20 cellular contexts compared by ENCODE assay signal in the genomic region with DNA sequence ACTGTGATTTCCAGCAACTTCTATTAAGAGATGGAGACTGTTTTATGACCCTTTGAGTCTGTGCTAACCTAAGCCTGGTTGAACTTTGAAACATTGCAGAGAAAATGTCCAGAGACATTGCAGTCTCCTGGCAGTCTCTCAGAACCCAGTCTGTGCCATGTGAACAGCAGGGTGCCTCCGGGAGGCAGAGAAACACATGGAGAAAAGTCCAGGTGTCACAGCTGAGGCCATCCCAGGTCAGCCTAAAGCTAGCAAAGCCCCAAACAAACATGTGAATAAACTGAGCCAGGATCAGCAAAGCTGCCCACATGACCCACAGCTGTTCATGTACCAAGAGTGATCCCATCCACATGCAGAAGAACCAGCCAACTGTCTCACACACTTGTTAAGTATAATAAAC. TPM values are rescaled to one million over a fixed set of nuclear protein-coding genes. Genes with fewer than 3 reads are reported as not detected.
DNase-seq lines count a peak whose midpoint lies in the region; ATAC-seq and TF ChIP-seq lines count a peak whose summit lies in the region.
"Had no signal": no experiment of that assay in that cellular context is flagged by ENCODE, and none has a peak within 500 bp of the region (broad histone marks: within the 10 kb centered on the region; RNA-seq: fewer than 3 reads in every experiment).

No MANE protein-coding gene starts in this region.

- peaks cover 3% of the 10 kb centered on the region for H3K36me3 Mint-ChIP-seq in activated CD4-positive, alpha-beta T cell treated with anti-CD3 and anti-CD28 coated beads, Interleukin-2, amount 10 ng/mL, durations not matched to agents 24 days and 14 days (ENCODE audit: low read depth)
- H3K36me3 Mint-ChIP-seq in activated CD4-positive, alpha-beta T cell treated with anti-CD3 and anti-CD28 coated beads, Interleukin-2, amount 10 ng/mL, durations not matched to agents 7 days and 5 days (ENCODE audit: low read depth): no peaks in the 10 kb centered on the region
- peaks cover 8% of the 10 kb centered on the region for H3K36me3 Mint-ChIP-seq in mesothelial cell of epicardium
- H3K36me3 Mint-ChIP-seq: CD14-positive monocyte; CD4-positive, alpha-beta memory T cell had no signal

- H3K4me3 ChIP-seq in iPS-20b (ENCODE audit: low read length) (0 out of 2 replicates have a peak overlapping the region, but pooled peaks have one; percentile 10), liver (ENCODE audit: low read depth in 1 of 3, low read length in 3 of 3) (no peak overlapping the region)
- H3K4me3 ChIP-seq: BLaER1, HAP-1 had no signal

- CTCF ChIA-PET in activated CD4-positive, alpha-beta T cell treated with anti-CD3 and anti-CD28 coated beads, Interleukin-2, amount 10 ng/mL, durations not matched to agents 7 days and 5 days (lab: Charles Lee): no interaction called here

- no peak overlapping the region for H3K9ac ChIP-seq in iPS-20b (ENCODE audit: low read depth, low read length)
- H3K9ac ChIP-seq in liver (ENCODE audit: low read depth in 1 of 2, low read length in 2 of 2): no peak overlapping the region
- H3K9ac ChIP-seq: BLaER1 had no signal

- H3K9me3 ChIP-seq in iPS-20b (ENCODE audit: insufficient read depth, low read depth, low read length) (peaks cover 96% of the 10 kb centered on the region), liver (ENCODE audit: control insufficient read depth in 4 of 4, low read length in 3 of 4) (no peaks in the 10 kb centered on the region)
- H3K9me3 ChIP-seq: BLaER1, HAP-1 had no signal

- ATAC-seq in GM19455 (IDR thresholded peaks at IDR 0.05; ENCODE audit: unreplicated experiment): no peak

- no peak overlapping the region for H3K27ac Mint-ChIP-seq in activated CD4-positive, alpha-beta T cell treated with anti-CD3 and anti-CD28 coated beads, Interleukin-2, amount 10 ng/mL, durations not matched to agents 24 days and 14 days
- H3K27ac Mint-ChIP-seq in activated CD4-positive, alpha-beta T cell treated with anti-CD3 and anti-CD28 coated beads, Interleukin-2, amount 10 ng/mL, durations not matched to agents 7 days and 5 days: no peak overlapping the region
- no peak overlapping the region for H3K27ac Mint-ChIP-seq in mesothelial cell of epicardium
- H3K27ac Mint-ChIP-seq: CD14-positive monocyte; CD4-positive, alpha-beta memory T cell had no signal

- POLR2A ChIA-PET in activated CD4-positive, alpha-beta T cell treated with anti-CD3 and anti-CD28 coated beads, Interleukin-2, amount 10 ng/mL, durations not matched to agents 7 days and 5 days (lab: Charles Lee): no interaction called here

- no peaks in the 10 kb centered on the region for H3K27me3 ChIP-seq in iPS-20b (ENCODE audit: insufficient read depth, low read length)
- no peaks in the 10 kb centered on the region for H3K27me3 ChIP-seq in liver (ENCODE audit: control insufficient read depth in 4 of 4, insufficient read depth in 4 of 4, low read length in 3 of 4)

- TF ChIP-seq CTCF in liver (IDR thresholded peaks at IDR 0.05; ENCODE audit: low read depth, low read length, missing input control): no peak
- no peak for TF ChIP-seq CTCF in mesothelial cell of epicardium (IDR thresholded peaks at IDR 0.05; ENCODE audit: unreplicated experiment)

- WGBS in liver: 19% methylated on average over 1 of the region's 1 CpG

- H3K27ac ChIP-seq in iPS-20b (ENCODE audit: low read length) (no peak overlapping the region), liver (ENCODE audit: low read depth in 1 of 2, low read length in 2 of 2) (peak overlapping the region; percentile 69 to 74)
- H3K27ac ChIP-seq: BLaER1 had no signal

- H3K36me3 ChIP-seq in iPS-20b (ENCODE audit: insufficient read depth, low read depth, low read length) (no peaks in the 10 kb centered on the region), liver (ENCODE audit: control insufficient read depth in 4 of 4, insufficient read depth in 3 of 4, low read depth in 1 of 4, low read length in 3 of 4) (peaks cover 0 to 25% (median 20%) of the 10 kb centered on the region in 4 donors)
- H3K36me3 ChIP-seq: BLaER1, HAP-1 had no signal

- H3K4me1 Mint-ChIP-seq in activated CD4-positive, alpha-beta T cell treated with anti-CD3 and anti-CD28 coated beads, Interleukin-2, amount 10 ng/mL, durations not matched to agents 24 days and 14 days: no peaks in the 10 kb centered on the region
- no peaks in the 10 kb centered on the region for H3K4me1 Mint-ChIP-seq in activated CD4-positive, alpha-beta T cell treated with anti-CD3 and anti-CD28 coated beads, Interleukin-2, amount 10 ng/mL, durations not matched to agents 7 days and 5 days
- no peaks in the 10 kb centered on the region for H3K4me1 Mint-ChIP-seq in mesothelial cell of epicardium
- H3K4me1 Mint-ChIP-seq: CD14-positive monocyte had no signal

- intact Hi-C loops in activated CD4-positive, alpha-beta T cell treated with anti-CD3 and anti-CD28 coated beads, Interleukin-2, amount 10 ng/mL, durations not matched to agents 24 days and 14 days (cut with micrococcal nuclease): no loop called here

- no peaks in the 10 kb centered on the region for H3K4me1 ChIP-seq in iPS-20b (ENCODE audit: insufficient read depth, low read length)
- peaks cover 9 to 58% (median 37%) of the 10 kb centered on the region in 4 donors for H3K4me1 ChIP-seq in liver (ENCODE audit: control insufficient read depth in 4 of 4, insufficient read depth in 4 of 4, low read length in 3 of 4)
- H3K4me1 ChIP-seq: HAP-1 had no signal

- DNase-seq in activated CD4-positive, alpha-beta T cell treated with anti-CD3 and anti-CD28 coated beads, Interleukin-2, amount 10 ng/mL, durations not matched to agents 24 days and 14 days: peak; percentile 50
- no peak for DNase-seq in activated CD4-positive, alpha-beta T cell treated with anti-CD3 and anti-CD28 coated beads, Interleukin-2, amount 10 ng/mL, durations not matched to agents 7 days and 5 days
- DNase-seq in NCI-H1930 (lab: John Stamatoyannopoulos, UW) (no peak), mesothelial cell of epicardium (ENCODE audit: low spot score in 2 of 2, unreplicated experiment in 2 of 2) (no peak), NCI-H510A (lab: John Stamatoyannopoulos, UW) (no peak)
- DNase-seq: 8988T; CD4-positive, alpha-beta memory T cell; DMS153; DMS79; GDM1 had no signal

- peaks cover 6% of the 10 kb centered on the region for H3K27me3 Mint-ChIP-seq in activated CD4-positive, alpha-beta T cell treated with anti-CD3 and anti-CD28 coated beads, Interleukin-2, amount 10 ng/mL, durations not matched to agents 24 days and 14 days
- H3K27me3 Mint-ChIP-seq in activated CD4-positive, alpha-beta T cell treated with anti-CD3 and anti-CD28 coated beads, Interleukin-2, amount 10 ng/mL, durations not matched to agents 7 days and 5 days: peaks cover 4% of the 10 kb centered on the region
- H3K27me3 Mint-ChIP-seq in mesothelial cell of epicardium (ENCODE audit: low read depth): no peaks in the 10 kb centered on the region

- no peak overlapping the region for H3K4me3 Mint-ChIP-seq in activated CD4-positive, alpha-beta T cell treated with anti-CD3 and anti-CD28 coated beads, Interleukin-2, amount 10 ng/mL, durations not matched to agents 24 days and 14 days
- H3K4me3 Mint-ChIP-seq in activated CD4-positive, alpha-beta T cell treated with anti-CD3 and anti-CD28 coated beads, Interleukin-2, amount 10 ng/mL, durations not matched to agents 7 days and 5 days: no peak overlapping the region
- no peak overlapping the region for H3K4me3 Mint-ChIP-seq in mesothelial cell of epicardium
- H3K4me3 Mint-ChIP-seq: CD14-positive monocyte; CD4-positive, alpha-beta memory T cell had no signal

- TF ChIP-seq RAD21 in liver (IDR thresholded peaks at IDR 0.05): peak; percentile 61 to 67

- peaks cover 10% of the 10 kb centered on the region for H3K9me3 Mint-ChIP-seq in activated CD4-positive, alpha-beta T cell treated with anti-CD3 and anti-CD28 coated beads, Interleukin-2, amount 10 ng/mL, durations not matched to agents 24 days and 14 days
- H3K9me3 Mint-ChIP-seq in activated CD4-positive, alpha-beta T cell treated with anti-CD3 and anti-CD28 coated beads, Interleukin-2, amount 10 ng/mL, durations not matched to agents 7 days and 5 days: peaks cover 6% of the 10 kb centered on the region
- H3K9me3 Mint-ChIP-seq in mesothelial cell of epicardium: peaks cover 75% of the 10 kb centered on the region

TF ChIP-seq in liver, 16 proteins besides CTCF, POLR2A, EP300 and RAD21 (continues in another document):
- TF ChIP-seq FOXA1 (IDR thresholded peaks at IDR 0.05): peak; percentile 67
- TF ChIP-seq GABPA (IDR thresholded peaks at IDR 0.05 in 1 of 2, conservative IDR thresholded peaks at IDR 0.05 in 1 of 2): peak in 1 of 2 donors; percentile 59
- peak; percentile 62 to 93 for TF ChIP-seq JUND (IDR thresholded peaks at IDR 0.05)

RNA-seq across cellular contexts. Expression of gene CYP4F11, which starts 7.8 kb away (rescaled TPM):
- total RNA-seq in activated CD4-positive, alpha-beta T cell treated with anti-CD3 and anti-CD28 coated beads, Interleukin-2, amount 10 ng/mL, durations not matched to agents 24 days and 14 days: not detected in 2 replicates
- total RNA-seq in activated CD4-positive, alpha-beta T cell treated with anti-CD3 and anti-CD28 coated beads, Interleukin-2, amount 10 ng/mL, durations not matched to agents 7 days and 5 days: not detected
- total RNA-seq in liver (10 to 100 TPM in 1 of 2 donors, 1 to 10 TPM in 1; 2.1 to 77.4 TPM), mesothelial cell of epicardium (not detected in 3 replicates)
- polyA plus RNA-seq in liver: 10 to 100 TPM; 14.3 to 50.4 TPM
- total RNA-seq: CD4-positive, alpha-beta memory T cell; H1 had no signal
- polyA plus RNA-seq: CD14-positive monocyte; CD4-positive, alpha-beta memory T cell; H1 had no signal

RNA-seq across cellular contexts. Expression of gene OR10H4, which starts 22.3 kb away (rescaled TPM):
- not detected in 2 replicates for total RNA-seq in activated CD4-positive, alpha-beta T cell treated with anti-CD3 and anti-CD28 coated beads, Interleukin-2, amount 10 ng/mL, durations not matched to agents 24 days and 14 days
- not detected for total RNA-seq in activated CD4-positive, alpha-beta T cell treated with anti-CD3 and anti-CD28 coated beads, Interleukin-2, amount 10 ng/mL, durations not matched to agents 7 days and 5 days
- total RNA-seq in liver (not detected), mesothelial cell of epicardium (not detected in 3 replicates)
- polyA plus RNA-seq in liver: not detected
- total RNA-seq: A673; CD4-positive, alpha-beta memory T cell; Daoy; H1 had no signal
- polyA plus RNA-seq: AG04450; CD14-positive monocyte; CD4-positive, alpha-beta memory T cell; H1 had no signal

RNA-seq across cellular contexts. Expression of gene CYP4F2, which starts 28.6 kb away (rescaled TPM):
- not detected in 2 replicates for total RNA-seq in activated CD4-positive, alpha-beta T cell treated with anti-CD3 and anti-CD28 coated beads, Interleukin-2, amount 10 ng/mL, durations not matched to agents 24 days and 14 days
- not detected for total RNA-seq in activated CD4-positive, alpha-beta T cell treated with anti-CD3 and anti-CD28 coated beads, Interleukin-2, amount 10 ng/mL, durations not matched to agents 7 days and 5 days
- 100 to 1,000 TPM in 1 of 2 donors, 1 to 10 TPM in 1; 7.7 to 186 TPM for total RNA-seq in liver
- polyA plus RNA-seq in liver: 10 to 100 TPM; 83.2 to 87.1 TPM
- not detected in 3 replicates for total RNA-seq in mesothelial cell of epicardium
- total RNA-seq: A673; CD4-positive, alpha-beta memory T cell; Daoy; H1 had no signal
- polyA plus RNA-seq: AG04450; CD14-positive monocyte; CD4-positive, alpha-beta memory T cell; H1 had no signal
